ENCODE assay signal across 25 cellular contexts in the genomic region with DNA sequence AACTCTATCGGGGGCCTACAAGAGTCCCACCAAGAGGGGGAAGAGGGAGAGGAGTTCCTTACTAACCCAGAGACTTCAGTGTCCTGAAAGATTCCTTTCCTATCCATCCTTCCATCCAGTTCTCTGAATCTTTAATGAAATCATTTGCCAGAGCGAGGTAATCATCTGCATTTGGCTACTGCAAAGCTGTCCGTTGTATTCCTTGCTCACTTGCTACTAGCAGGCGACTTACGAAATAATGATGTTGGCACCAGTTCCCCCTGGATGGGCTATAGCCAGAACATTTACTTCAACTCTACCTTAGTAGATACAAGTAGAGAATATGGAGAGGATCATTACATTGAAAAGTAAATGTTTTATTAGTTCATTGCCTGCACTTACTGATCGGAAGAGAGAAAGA.
DNase-seq lines count a peak whose midpoint lies in the region; ATAC-seq and TF ChIP-seq lines count a peak whose summit lies in the region.
"Had no signal": no experiment of that assay in that cellular context is flagged by ENCODE, and none has a peak within 500 bp of the region (broad histone marks: within the 10 kb centered on the region; RNA-seq: fewer than 3 reads in every experiment).

No MANE protein-coding gene starts in this region.

- H3K27ac Mint-ChIP-seq in activated T-cell treated with anti-CD3 and anti-CD28 coated beads, Interleukin-2, amount 50 U/mL, for 72 hours, result peak overlapping the region; percentile 16
- H3K27ac Mint-ChIP-seq in activated CD4-positive, alpha-beta memory T cell treated with anti-CD3 and anti-CD28 coated beads, Interleukin-2, amount 10 ng/mL, durations not matched to agents 7 days and 5 days, result no peak overlapping the region
- H3K27ac Mint-ChIP-seq: CD4-positive, alpha-beta T cell; HFFc6 had no signal

- H3K79me1 ChIP-seq in neuronal stem cell (ENCODE audit: low read depth, low read length), result no peaks in the 10 kb centered on the region

- no peak overlapping the region for H4K8ac ChIP-seq in neuronal stem cell (ENCODE audit: low read depth, low read length)

- H3K4me1 Mint-ChIP-seq in activated T-cell treated with anti-CD3 and anti-CD28 coated beads, Interleukin-2, amount 50 U/mL, for 72 hours (ENCODE audit: low read depth), result peaks cover 15% of the 10 kb centered on the region
- H3K4me1 Mint-ChIP-seq in activated CD4-positive, alpha-beta memory T cell treated with anti-CD3 and anti-CD28 coated beads, Interleukin-2, amount 10 ng/mL, durations not matched to agents 7 days and 5 days, result peaks cover 12% of the 10 kb centered on the region

- H3K14ac ChIP-seq in neuronal stem cell (ENCODE audit: low read length), result no peak overlapping the region

- CTCF ChIA-PET in activated CD4-positive, alpha-beta memory T cell treated with anti-CD3 and anti-CD28 coated beads, Interleukin-2, amount 10 ng/mL, durations not matched to agents 7 days and 5 days (lab: Charles Lee), result no interaction called here

- H3K9me3 Mint-ChIP-seq in activated T-cell treated with anti-CD3 and anti-CD28 coated beads, Interleukin-2, amount 50 U/mL, for 72 hours, result no peaks in the 10 kb centered on the region
- no peaks in the 10 kb centered on the region for H3K9me3 Mint-ChIP-seq in activated CD4-positive, alpha-beta memory T cell treated with anti-CD3 and anti-CD28 coated beads, Interleukin-2, amount 10 ng/mL, durations not matched to agents 7 days and 5 days
- H3K9me3 Mint-ChIP-seq: CD4-positive, alpha-beta T cell; HFFc6 had no signal

- H3K36me3 Mint-ChIP-seq in activated T-cell treated with anti-CD3 and anti-CD28 coated beads, Interleukin-2, amount 50 U/mL, for 72 hours (ENCODE audit: insufficient read depth in 2 of 2), result peaks cover 2 to 15% of the 10 kb centered on the region in 2 donors
- peaks cover 54% of the 10 kb centered on the region for H3K36me3 Mint-ChIP-seq in activated CD4-positive, alpha-beta memory T cell treated with anti-CD3 and anti-CD28 coated beads, Interleukin-2, amount 10 ng/mL, durations not matched to agents 7 days and 5 days (ENCODE audit: low read depth)

- H3K27me3 ChIP-seq in neuronal stem cell (ENCODE audit: control insufficient read depth in 3 of 3, insufficient read depth in 3 of 3, low read depth in 1 of 3, low read length in 3 of 3), result no peaks in the 10 kb centered on the region
- no peaks in the 10 kb centered on the region for H3K27me3 ChIP-seq in H7 (ENCODE audit: control insufficient read depth, insufficient read depth, low read length)
- H3K27me3 ChIP-seq: BE2C, SJSA1 had no signal

- H2AFZ ChIP-seq in neuronal stem cell (ENCODE audit: low read length), result no peak overlapping the region

- no peak overlapping the region for H3K9ac ChIP-seq in neuronal stem cell (ENCODE audit: low read depth, low read length, poor library complexity)

- H3K4me3 ChIP-seq in fibroblast of pulmonary artery (replicated peaks; ENCODE audit: low read depth, low read length) (no peak overlapping the region), neuronal stem cell (ENCODE audit: low read length in 2 of 2) (no peak overlapping the region), H7 (ENCODE audit: insufficient read depth, low read depth, low read length) (no peak overlapping the region)
- H3K4me3 ChIP-seq: SJSA1 had no signal

- no peak overlapping the region for H2BK12ac ChIP-seq in neuronal stem cell (ENCODE audit: low read length)

- no peaks in the 10 kb centered on the region for H3K27me3 Mint-ChIP-seq in activated T-cell treated with anti-CD3 and anti-CD28 coated beads, Interleukin-2, amount 50 U/mL, for 72 hours (ENCODE audit: low read depth)
- H3K27me3 Mint-ChIP-seq in activated CD4-positive, alpha-beta memory T cell treated with anti-CD3 and anti-CD28 coated beads, Interleukin-2, amount 10 ng/mL, durations not matched to agents 7 days and 5 days, result no peaks in the 10 kb centered on the region
- H3K27me3 Mint-ChIP-seq: CD4-positive, alpha-beta T cell had no signal

- peaks cover 0 to 3% of the 10 kb centered on the region in 2 donors for H3K9me3 ChIP-seq in neuronal stem cell (replicated peaks in 1 of 2; ENCODE audit: control insufficient read depth in 2 of 2, insufficient read depth in 1 of 2, low read depth in 1 of 2, low read length in 2 of 2)
- H3K9me3 ChIP-seq: BE2C, SJSA1 had no signal

- no peak overlapping the region for H3K27ac ChIP-seq in neuronal stem cell (replicated peaks; ENCODE audit: low read length)
- H3K27ac ChIP-seq: SJSA1 had no signal

- no peak for ATAC-seq in activated T-cell treated with anti-CD3 and anti-CD28 coated beads, Interleukin-2, amount 50 U/mL, for 72 hours (replicated peaks in 1 of 2)
- no peak for ATAC-seq in HG03175 (IDR thresholded peaks at IDR 0.05; ENCODE audit: unreplicated experiment)

- H3K4me3 Mint-ChIP-seq in activated T-cell treated with anti-CD3 and anti-CD28 coated beads, Interleukin-2, amount 50 U/mL, for 72 hours, result no peak overlapping the region
- no peak overlapping the region for H3K4me3 Mint-ChIP-seq in activated CD4-positive, alpha-beta memory T cell treated with anti-CD3 and anti-CD28 coated beads, Interleukin-2, amount 10 ng/mL, durations not matched to agents 7 days and 5 days
- H3K4me3 Mint-ChIP-seq: CD4-positive, alpha-beta T cell; HFFc6 had no signal

- TF ChIP-seq CTCF in fibroblast of pulmonary artery (IDR thresholded peaks at IDR 0.05; ENCODE audit: low read length, missing control alignments), result no peak

- H2BK15ac ChIP-seq in neuronal stem cell (ENCODE audit: low read length), result no peak overlapping the region

- H3K4me2 ChIP-seq in neuronal stem cell (ENCODE audit: insufficient read depth, low read length, poor library complexity, severe bottlenecking), result no peak overlapping the region

- H4K91ac ChIP-seq in neuronal stem cell (ENCODE audit: low read depth, low read length, poor library complexity), result no peak overlapping the region

- POLR2A ChIA-PET in activated CD4-positive, alpha-beta memory T cell treated with anti-CD3 and anti-CD28 coated beads, Interleukin-2, amount 10 ng/mL, durations not matched to agents 7 days and 5 days (lab: Charles Lee), result no interaction called here

- no peak for DNase-seq in activated T-cell treated with anti-CD3 and anti-CD28 coated beads, Interleukin-2, amount 50 U/mL, for 72 hours
- no peak for DNase-seq in activated T-cell treated with anti-CD3 and anti-CD28 coated beads, Interleukin-2, amount 50 U/mL, for 48 hours
- peak; percentile 20 for DNase-seq in fibroblast of pulmonary artery (ENCODE audit: low read depth)
- DNase-seq in neuronal stem cell (ENCODE audit: low spot score), result no peak
- no peak for DNase-seq in activated CD4-positive, alpha-beta memory T cell treated with anti-CD3 and anti-CD28 coated beads, Interleukin-2, amount 10 ng/mL, durations not matched to agents 7 days and 5 days
- DNase-seq in activated CD4-positive, CD25-positive, alpha-beta regulatory T cell treated with anti-CD3 and anti-CD28 coated beads, Interleukin-2, amount 50 U/mL, for 72 hours, result no peak
- no peak for DNase-seq in H7
- DNase-seq: 8988T; ACHN; BE2C; CD4-positive, alpha-beta T cell; HFFc6; KBM-7; MV-4-11; NCI-H1105 treated with DMSO at 0.1 percent for 48 hours; NCI-H146; NCI-H1930; NCI-H446 treated with DMSO at 0.1 percent for 48 hours; NCI-H526; NCI-H82; NK-92 treated with Interleukin-12 subunit alpha and Interleukin-12 subunit beta, amount 100 ng/mL, for 24 hours; Right ventricle myocardium superior; RPMI8226 had no signal

- H3K36me3 ChIP-seq in neuronal stem cell (replicated peaks in 1 of 2; ENCODE audit: control insufficient read depth in 2 of 2, insufficient read depth in 2 of 2, low read length in 2 of 2) (peaks cover 18 to 79% of the 10 kb centered on the region in 2 donors), H7 (replicated peaks; ENCODE audit: control insufficient read depth, insufficient read depth, low read length) (peaks cover 9% of the 10 kb centered on the region)

- H2BK120ac ChIP-seq in neuronal stem cell (ENCODE audit: low read depth, low read length), result no peak overlapping the region

- WGBS in neuronal stem cell (ENCODE audit: extremely low coverage in 2 of 2, insufficient read length in 2 of 2, insufficient replicate concordance in 1 of 2), 2 donors, result no CpG with 5 or more reads among the region's 6 CpGs

- no peaks in the 10 kb centered on the region for H3K4me1 ChIP-seq in neuronal stem cell (ENCODE audit: control insufficient read depth in 2 of 2, insufficient read depth in 1 of 2, low read depth in 1 of 2, low read length in 2 of 2)
- H3K4me1 ChIP-seq: BE2C, SJSA1 had no signal

- H2BK5ac ChIP-seq in neuronal stem cell (ENCODE audit: low read length), result peak overlapping the region; percentile 72

- no peak overlapping the region for H3K23ac ChIP-seq in neuronal stem cell (ENCODE audit: low read depth, low read length, poor library complexity)

- no peak overlapping the region for H2AK5ac ChIP-seq in neuronal stem cell (ENCODE audit: low read depth, low read length)

- no peak overlapping the region for H3K18ac ChIP-seq in neuronal stem cell (ENCODE audit: low read length)

- H3K4ac ChIP-seq in neuronal stem cell (ENCODE audit: low read length), result no peak overlapping the region
